In genomic region chr14:106841701-106842100, GRCh38 we compare ENCODE assay signal across 28 cellular contexts.
DNase-seq lines count a peak whose midpoint lies in the region; TF ChIP-seq lines count a peak whose summit lies in the region.
"Had no signal": no experiment of that assay in that cellular context is flagged by ENCODE, and none has a peak within 500 bp of the region (broad histone marks: within the 10 kb centered on the region; RNA-seq: fewer than 3 reads in every experiment).

No MANE protein-coding gene starts in this region.

- H3K4me1 ChIP-seq in BLaER1 = peaks cover 59% of the 10 kb centered on the region
- peaks cover 9% of the 10 kb centered on the region for H3K4me1 ChIP-seq in HEK293 (ENCODE audit: control insufficient read depth, insufficient read depth, low read length)
- H3K4me1 ChIP-seq in CD4-positive, alpha-beta memory T cell (ENCODE audit: insufficient read depth, low read length) = peaks cover 20% of the 10 kb centered on the region
- peaks cover 7 to 43% (median 25%) of the 10 kb centered on the region in 6 donors for H3K4me1 ChIP-seq in spleen

- TF ChIP-seq POLR2A in Raji (IDR thresholded peaks at IDR 0.05; ENCODE audit: insufficient read depth, low read depth, low read length) = 0 out of 2 replicates have a peak, but pooled peaks have one; percentile 22
- no peak for TF ChIP-seq POLR2A in lower leg skin (IDR thresholded peaks at IDR 0.05)
- TF ChIP-seq POLR2A in spleen (IDR thresholded peaks at IDR 0.05) = no peak

- H3K4me3 ChIP-seq in BLaER1 = no peak overlapping the region
- H3K4me3 ChIP-seq in HEK293 (ENCODE audit: low read depth, low read length) = no peak overlapping the region
- no peak overlapping the region for H3K4me3 ChIP-seq in CD4-positive, alpha-beta memory T cell (ENCODE audit: low read length in 2 of 2)
- H3K4me3 ChIP-seq in lower leg skin (ENCODE audit: low read depth, poor library complexity, severe bottlenecking) = no peak overlapping the region
- H3K4me3 ChIP-seq in spleen = no peak overlapping the region
- H3K4me3 ChIP-seq: K562, pancreas, uterus had no signal

- H3K36me3 ChIP-seq in BLaER1 (peaks cover 9% of the 10 kb centered on the region; the same call in 1 of the 2 replicates), HEK293 (ENCODE audit: control insufficient read depth in 2 of 2, insufficient read depth in 1 of 2, low read length in 2 of 2) (no peaks in the 10 kb centered on the region), spleen (no peaks in the 10 kb centered on the region)
- H3K36me3 ChIP-seq in CD4-positive, alpha-beta memory T cell (ENCODE audit: insufficient read depth, low read length) = no peaks in the 10 kb centered on the region
- H3K36me3 ChIP-seq: pancreas, uterus had no signal

- H3K9ac ChIP-seq in BLaER1 = peak overlapping the region; percentile 28; the same call in 1 of the 2 replicates

- H3K9me3 Mint-ChIP-seq in CD4-positive, alpha-beta memory T cell = no peaks in the 10 kb centered on the region
- H3K9me3 Mint-ChIP-seq: activated naive CD4-positive, alpha-beta T cell treated with anti-CD3 and anti-CD28 coated beads, Interleukin-2, amount 50 U/mL, for 24 hours had no signal

- POLR2A ChIA-PET in HEK293 (lab: Yijun Ruan, JAX) = no interaction called here
- POLR2A ChIA-PET in CD4-positive, alpha-beta memory T cell (lab: Charles Lee; ENCODE audit: partially characterized antibody) = no interaction called here

- peaks cover 11 to 46% (median 21%) of the 10 kb centered on the region in 4 donors for H3K4me1 Mint-ChIP-seq in CD4-positive, alpha-beta memory T cell
- H3K4me1 Mint-ChIP-seq: mesothelial cell of epicardium, nephron, WTC11 had no signal

- CTCF ChIA-PET in HEK293 (lab: Yijun Ruan, JAX) = interaction anchor here (0.8 to 17.6 kb wide), 4 partner anchors 11 to 35 kb away, joined by 3 to 261 read pairs (median 28); no protein-coding TSS in a partner anchor
- CTCF ChIA-PET in CD4-positive, alpha-beta memory T cell (lab: Charles Lee; ENCODE audit: partially characterized antibody) = interaction anchor here (1.2 to 4.6 kb wide), 6 partner anchors 11 to 52 kb away, joined by 3 to 31 read pairs (median 5); no protein-coding TSS in a partner anchor

- peaks cover 0 to 8% of the 10 kb centered on the region in 2 donors for H3K36me3 Mint-ChIP-seq in CD4-positive, alpha-beta memory T cell
- H3K36me3 Mint-ChIP-seq: activated naive CD4-positive, alpha-beta T cell treated with anti-CD3 and anti-CD28 coated beads, Interleukin-2, amount 50 U/mL, for 24 hours; mesothelial cell of epicardium had no signal

- peak overlapping the region; percentile 93 for H3K4me2 ChIP-seq in BLaER1

- no peaks in the 10 kb centered on the region for H3K27me3 Mint-ChIP-seq in CD4-positive, alpha-beta memory T cell
- H3K27me3 Mint-ChIP-seq: activated naive CD4-positive, alpha-beta T cell treated with anti-CD3 and anti-CD28 coated beads, Interleukin-2, amount 50 U/mL, for 24 hours had no signal

- peak overlapping the region in 1 of 7 donors; percentile 16 for H3K27ac Mint-ChIP-seq in CD4-positive, alpha-beta memory T cell
- H3K27ac Mint-ChIP-seq: activated naive CD4-positive, alpha-beta T cell treated with anti-CD3 and anti-CD28 coated beads, Interleukin-2, amount 50 U/mL, for 24 hours; mesothelial cell of epicardium; nephron; WTC11 had no signal

- no peaks in the 10 kb centered on the region for H3K9me3 ChIP-seq in BLaER1
- H3K9me3 ChIP-seq in HEK293 (ENCODE audit: control insufficient read depth, insufficient read depth, low read depth, low read length) = no peaks in the 10 kb centered on the region; the same call in 1 of the 2 replicates
- H3K9me3 ChIP-seq in CD4-positive, alpha-beta memory T cell (ENCODE audit: control insufficient read depth in 1 of 2, low read length in 2 of 2) = no peaks in the 10 kb centered on the region
- no peaks in the 10 kb centered on the region for H3K9me3 ChIP-seq in spleen
- H3K9me3 ChIP-seq: pancreas, uterus had no signal

- WGBS in lower leg skin, 2 donors = 68 to 81% methylated on average over 3 of the region's 3 CpGs
- 70 to 90% (median 84%) methylated on average over 3 of the region's 3 CpGs for WGBS in spleen, 5 donors

- no peak for TF ChIP-seq CTCF in HEK293 (tag by site-specific recombination; IDR thresholded peaks at IDR 0.05)
- no peak for TF ChIP-seq CTCF in lower leg skin (IDR thresholded peaks at IDR 0.05)
- no peak for TF ChIP-seq CTCF in spleen (IDR thresholded peaks at IDR 0.05 in 8 of 11, conservative IDR thresholded peaks at IDR 0.05 in 3 of 11)

- H3K27me3 ChIP-seq in BLaER1 (no peaks in the 10 kb centered on the region), spleen (replicated peaks in 1 of 7) (peaks cover 0 to 7% (median 0%) of the 10 kb centered on the region in 7 donors)
- no peaks in the 10 kb centered on the region for H3K27me3 ChIP-seq in CD4-positive, alpha-beta memory T cell (ENCODE audit: insufficient read depth, low read length)
- H3K27me3 ChIP-seq: pancreas, uterus had no signal

- intact Hi-C loops in CD4-positive, alpha-beta memory T cell (cut with micrococcal nuclease) = no loop called here
- intact Hi-C loops in lower leg skin (cut with DNase I; ENCODE audit: low total_unique reads) (no loop called here), spleen (cut with DNase I; ENCODE audit: low total_unique reads) (no loop called here)

- H3K4me3 Mint-ChIP-seq in CD4-positive, alpha-beta memory T cell = no peak overlapping the region
- H3K4me3 Mint-ChIP-seq: activated naive CD4-positive, alpha-beta T cell treated with anti-CD3 and anti-CD28 coated beads, Interleukin-2, amount 50 U/mL, for 24 hours; mesothelial cell of epicardium; nephron; WTC11 had no signal

- H3K27ac ChIP-seq in BLaER1 (peak overlapping the region; percentile 99; the same call in 1 of the 2 replicates), HEK293 (ENCODE audit: extremely low read depth, low read depth, low read length) (no peak overlapping the region), spleen (no peak overlapping the region)
- H3K27ac ChIP-seq in CD4-positive, alpha-beta memory T cell (ENCODE audit: low read depth, low read length) = no peak overlapping the region
- H3K27ac ChIP-seq: pancreas, uterus had no signal

- no peaks in the 10 kb centered on the region for H4K20me1 ChIP-seq in BLaER1

- DNase-seq in kidney glomerular epithelial cell (lab: John Stamatoyannopoulos, UW) = peak; percentile 22
- DNase-seq in activated effector memory CD4-positive, alpha-beta T cell treated with Interleukin-2 at 50 U/mL for 16 hours = no peak
- DNase-seq in CD4-positive, alpha-beta memory T cell = no peak
- DNase-seq in lower leg skin (ENCODE audit: low spot score in 2 of 2) = no peak
- DNase-seq in spleen = no peak
- DNase-seq: ACHN; activated CD8-positive, alpha-beta memory T cell treated with anti-CD3 and anti-CD28 coated beads, Interleukin-2, amount 50 U/mL, for 4 hours; Calu3; head of caudate nucleus; left colon; NCI-H146; NCI-H510A treated with DMSO at 0.1 percent for 48 hours; NK-92 treated with Interleukin-12 subunit alpha and Interleukin-12 subunit beta, amount 100 ng/mL, for 24 hours; pancreas; right cardiac atrium; stimulated activated CD4-positive, alpha-beta T cell treated with anti-CD3 and anti-CD28 coated beads, Interleukin-12 subunit alpha, Interleukin-12 subunit beta, amount 100 ng/mL, for 4 hours; stimulated activated CD4-positive, alpha-beta T cell treated with anti-CD3 and anti-CD28 coated beads, Interleukin-4, amount 100 ng/mL, for 24 hours; stimulated activated naive CD4-positive, alpha-beta T cell; T-helper 9 cell; uterus had no signal

TF ChIP-seq in HEK293, 187 proteins besides CTCF, POLR2A, EP300 and RAD21:
- 0 out of 2 replicates have a peak, but pooled peaks have one; percentile 29 for TF ChIP-seq ZNF157 (tag by site-specific recombination; IDR thresholded peaks at IDR 0.05)
- TF ChIP-seq OVOL3 (tag by site-specific recombination; IDR thresholded peaks at IDR 0.05) = no peak
TF ChIP-seq in HEK293: peak in this region for 1.
